Comparison of ENCODE assay signal across 8 cellular contexts in genomic region chr16:8962393-8963009, GRCh38.
DNase-seq lines count a peak whose midpoint lies in the region; ATAC-seq and TF ChIP-seq lines count a peak whose summit lies in the region.

No MANE protein-coding gene starts in this region.

- peak; percentile 27 for ATAC-seq in GM19324 (IDR thresholded peaks at IDR 0.05; ENCODE audit: low FRiP score, unreplicated experiment)
- no peak for ATAC-seq in HG03460 (IDR thresholded peaks at IDR 0.05; ENCODE audit: unreplicated experiment)
- ATAC-seq in GM19452 (IDR thresholded peaks at IDR 0.05; ENCODE audit: unreplicated experiment): no peak

- TF ChIP-seq CTCF in AG09309 (IDR thresholded peaks at IDR 0.05; ENCODE audit: control insufficient read depth, insufficient read depth, low read depth, low read length, missing control alignments): no peak
- TF ChIP-seq CTCF in MM.1S (IDR thresholded peaks at IDR 0.05; ENCODE audit: low read length): no peak
- no peak for TF ChIP-seq CTCF in fibroblast of pulmonary artery (IDR thresholded peaks at IDR 0.05; ENCODE audit: low read length, missing control alignments)

- no peak overlapping the region for H2AFZ ChIP-seq in MM.1S (ENCODE audit: low read length)

- H3K27ac ChIP-seq in MM.1S (ENCODE audit: low read length) (peak overlapping the region; percentile 84), rectal smooth muscle tissue (ENCODE audit: low read depth, low read length) (no peak overlapping the region)

- H3K9ac ChIP-seq in MM.1S (ENCODE audit: low read length) (peak overlapping the region; percentile 86), rectal smooth muscle tissue (ENCODE audit: low read length) (peak overlapping the region; percentile 47)

- peaks cover 45% of the 10 kb centered on the region for H4K20me1 ChIP-seq in MM.1S (ENCODE audit: insufficient read depth, low read length)

- H3K4me1 ChIP-seq in MM.1S (ENCODE audit: low read length) (peaks cover 33% of the 10 kb centered on the region), rectal smooth muscle tissue (ENCODE audit: control insufficient read depth, insufficient read depth, low read length) (peaks cover 41% of the 10 kb centered on the region)

- H3K9me3 ChIP-seq in MM.1S (replicated peaks; ENCODE audit: insufficient read depth, low read length): no peaks in the 10 kb centered on the region

- DNase-seq in AG09309 (ENCODE audit: low read depth) (no peak), MM.1S (peak; percentile 95), fibroblast of pulmonary artery (ENCODE audit: low read depth) (no peak)
- DNase-seq in activated T-cell treated with anti-CD3 and anti-CD28 coated beads, Interleukin-2, amount 50 U/mL, for 48 hours: peak; percentile 50 to 60

- peak overlapping the region; percentile 87 for H3K4me2 ChIP-seq in MM.1S (ENCODE audit: low read depth, low read length)

- H3K36me3 ChIP-seq in MM.1S (replicated peaks; ENCODE audit: insufficient read depth, low read length) (no peaks in the 10 kb centered on the region), rectal smooth muscle tissue (ENCODE audit: control insufficient read depth, insufficient read depth, low read length) (no peaks in the 10 kb centered on the region)

- no peaks in the 10 kb centered on the region for H3K9me2 ChIP-seq in MM.1S (replicated peaks; ENCODE audit: insufficient read depth, low read length)

- H3K4me3 ChIP-seq in AG09309 (ENCODE audit: control insufficient read depth, low read depth, low read length) (peak overlapping the region; percentile 71), MM.1S (ENCODE audit: low read length) (peak overlapping the region; percentile 68), fibroblast of pulmonary artery (replicated peaks; ENCODE audit: low read depth, low read length) (peak overlapping the region; percentile 67), rectal smooth muscle tissue (ENCODE audit: low read length) (peak overlapping the region; percentile 84)

- H3F3A ChIP-seq in MM.1S (ENCODE audit: insufficient read depth, low read length): peaks cover 46% of the 10 kb centered on the region

- no peaks in the 10 kb centered on the region for H3K27me3 ChIP-seq in MM.1S (replicated peaks; ENCODE audit: insufficient read depth, low read length)
- no peaks in the 10 kb centered on the region for H3K27me3 ChIP-seq in rectal smooth muscle tissue (ENCODE audit: control insufficient read depth, insufficient read depth, low read length)

- H3K79me2 ChIP-seq in MM.1S (ENCODE audit: low read length): peaks cover 66% of the 10 kb centered on the region

Comparison
In these comparisons a context has a peak if more than half of its experiments do, and no peak if none do; other contexts are left out.
1. DNase-seq: peak in MM.1S (single experiment) and activated T-cell treated with anti-CD3 and anti-CD28 coated beads, Interleukin-2, amount 50 U/mL, for 48 hours (2 of 2); none in AG09309 (single experiment) and fibroblast of pulmonary artery (single experiment).
2. Peak in every context shown above with its lines, with median percentiles within 50 percentile points of each other: H3K4me3 ChIP-seq.